Comparison of ENCODE assay signal across 8 cellular contexts in the genomic region with DNA sequence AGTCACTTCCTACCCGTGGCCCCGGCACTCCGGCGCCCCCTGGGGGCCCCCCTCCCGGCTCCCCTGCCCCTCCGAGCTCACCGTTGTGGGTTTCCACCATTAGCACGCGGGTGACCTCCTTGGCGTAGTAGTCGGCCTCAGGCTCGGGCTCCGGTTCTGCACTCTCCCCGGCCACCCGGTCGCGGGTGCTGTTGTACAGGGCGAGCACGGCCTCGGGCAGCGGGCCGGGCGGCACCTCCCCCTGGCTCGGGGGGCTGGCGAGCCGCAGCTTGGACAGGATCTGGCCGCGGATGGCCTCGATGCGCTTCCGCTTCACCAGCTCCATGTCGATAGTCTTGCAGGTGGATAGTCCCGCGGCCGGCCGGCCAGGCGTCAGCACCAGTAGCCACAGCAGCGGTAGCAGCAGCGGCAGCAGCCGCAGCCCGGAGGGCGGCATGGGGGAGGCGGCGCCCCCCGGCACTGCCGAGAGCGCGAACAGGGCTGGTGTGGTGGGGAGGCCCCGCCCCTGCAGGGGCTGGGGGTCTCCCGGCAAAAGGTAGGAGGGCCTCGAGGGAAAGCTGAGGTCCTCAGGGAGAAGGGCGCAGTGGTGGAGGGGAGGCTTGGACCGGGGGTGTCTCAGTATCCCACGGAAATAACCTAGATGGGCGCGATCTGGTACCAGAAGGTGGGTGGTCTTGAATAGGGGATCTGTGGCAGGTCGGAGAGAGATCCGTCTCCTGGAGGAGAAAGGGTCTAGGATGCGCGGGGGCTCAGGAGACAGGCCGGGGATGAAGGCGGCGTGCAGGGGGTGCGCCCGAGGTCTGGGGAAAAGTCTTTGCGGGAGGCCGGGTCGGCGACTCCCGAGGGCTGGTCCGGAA. TPM values are rescaled to one million over a fixed set of nuclear protein-coding genes. Genes with fewer than 3 reads are reported as not detected.
DNase-seq lines count a peak whose midpoint lies in the region; ATAC-seq and TF ChIP-seq lines count a peak whose summit lies in the region.

No MANE protein-coding gene starts in this region.

- WGBS in GM23248 (ENCODE audit: low coverage in 1 of 2, low lambda C conversion rate in 2 of 2, missing lambda C conversion rate in 2 of 2), 2 experiments: 1% methylated on average over 61 to 71 of the region's 71 CpGs

- H3K4me2 ChIP-seq in GM23248 (ENCODE audit: unreplicated experiment): peak overlapping the region; percentile 76
- H3K4me2 ChIP-seq in parathyroid adenoma (ENCODE audit: low read length): peak overlapping the region; percentile 97

- no peaks in the 10 kb centered on the region for H3K27me3 ChIP-seq in GM23248 (replicated peaks; ENCODE audit: insufficient read depth)
- H3K27me3 ChIP-seq in parathyroid adenoma (ENCODE audit: control insufficient read depth, insufficient read depth, low read length): no peaks in the 10 kb centered on the region

- H3K27ac ChIP-seq in GM23248 (peak overlapping the region; percentile 66), parathyroid adenoma (no peak overlapping the region)

- peak overlapping the region; percentile 4; the same call in 1 of the 2 replicates for H2AFZ ChIP-seq in GM23248
- H2AFZ ChIP-seq in parathyroid adenoma: peak overlapping the region; percentile 65

- peaks cover 20% of the 10 kb centered on the region for H3K27me3 Mint-ChIP-seq in glutamatergic neuron (ENCODE audit: unreplicated experiment)
- H3K27me3 Mint-ChIP-seq in type B pancreatic cell: peaks cover 59% of the 10 kb centered on the region

- H3K4me1 Mint-ChIP-seq in glutamatergic neuron (ENCODE audit: low read depth, unreplicated experiment): peaks cover 9% of the 10 kb centered on the region
- peaks cover 20% of the 10 kb centered on the region for H3K4me1 Mint-ChIP-seq in type B pancreatic cell (ENCODE audit: unreplicated experiment)

- H3K9me3 ChIP-seq in GM23248 (ENCODE audit: low read depth): no peaks in the 10 kb centered on the region
- no peaks in the 10 kb centered on the region for H3K9me3 ChIP-seq in parathyroid adenoma (ENCODE audit: control insufficient read depth, low read length)

- in situ Hi-C loops in GM23248 (cut with MboI): no loop called here

- H3K9me3 Mint-ChIP-seq in glutamatergic neuron (ENCODE audit: unreplicated experiment): peaks cover 12% of the 10 kb centered on the region
- no peaks in the 10 kb centered on the region for H3K9me3 Mint-ChIP-seq in type B pancreatic cell

- peaks cover 5% of the 10 kb centered on the region for H3K36me3 Mint-ChIP-seq in glutamatergic neuron (ENCODE audit: unreplicated experiment)
- H3K36me3 Mint-ChIP-seq in type B pancreatic cell: peaks cover 5% of the 10 kb centered on the region

- peaks cover 54% of the 10 kb centered on the region for H3K79me2 ChIP-seq in GM23248 (ENCODE audit: insufficient read depth)
- no peaks in the 10 kb centered on the region for H3K79me2 ChIP-seq in parathyroid adenoma

- H3K27ac Mint-ChIP-seq in glutamatergic neuron (ENCODE audit: unreplicated experiment) (peak overlapping the region; percentile 75), type B pancreatic cell (no peak overlapping the region)

- DNase-seq in AG09309 (ENCODE audit: low read depth): no peak
- peak; percentile 70 for DNase-seq in GM23248
- DNase-seq in RKO (ENCODE audit: low spot score): peak; percentile 75
- DNase-seq in activated effector memory CD4-positive, alpha-beta T cell treated with Interleukin-2 at 50 U/mL for 16 hours: peak; percentile 73
- peak; percentile 66 for DNase-seq in glutamatergic neuron
- peak; percentile 76 for DNase-seq in type B pancreatic cell (ENCODE audit: extremely low spot score, unreplicated experiment)

- H3K9ac ChIP-seq in GM23248: peak overlapping the region; percentile 87
- H3K9ac ChIP-seq in parathyroid adenoma: no peak overlapping the region

- no peaks in the 10 kb centered on the region for H3F3A ChIP-seq in GM23248 (ENCODE audit: insufficient read depth)

- H3K4me1 ChIP-seq in GM23248 (ENCODE audit: insufficient read depth): peaks cover 8% of the 10 kb centered on the region; the same call in 1 of the 2 replicates
- H3K4me1 ChIP-seq in parathyroid adenoma: no peaks in the 10 kb centered on the region

- ATAC-seq in HG03469 (IDR thresholded peaks at IDR 0.05; ENCODE audit: unreplicated experiment): no peak

- H3K4me3 ChIP-seq in AG09309 (ENCODE audit: control insufficient read depth, low read depth, low read length) (peak overlapping the region; percentile 97), GM23248 (peak overlapping the region; percentile 95), parathyroid adenoma (ENCODE audit: low read depth, low read length) (peak overlapping the region; percentile 77)

- H3K36me3 ChIP-seq in GM23248 (ENCODE audit: low read depth) (peaks cover 3% of the 10 kb centered on the region), parathyroid adenoma (ENCODE audit: control insufficient read depth, insufficient read depth, low read length) (no peaks in the 10 kb centered on the region)

- H3K9me2 ChIP-seq in GM23248 (ENCODE audit: insufficient read depth): no peaks in the 10 kb centered on the region

- H3K4me3 Mint-ChIP-seq in glutamatergic neuron (ENCODE audit: unreplicated experiment) (peak overlapping the region; percentile 99), type B pancreatic cell (peak overlapping the region; percentile 90)

- no peaks in the 10 kb centered on the region for H4K20me1 ChIP-seq in GM23248 (ENCODE audit: insufficient read depth)

- TF ChIP-seq CTCF in AG09309 (IDR thresholded peaks at IDR 0.05; ENCODE audit: control insufficient read depth, insufficient read depth, low read depth, low read length, missing control alignments) (peak; percentile 66), glutamatergic neuron (IDR thresholded peaks at IDR 0.05; ENCODE audit: partially characterized antibody, unreplicated experiment) (peak; percentile 10), parathyroid adenoma (IDR thresholded peaks at IDR 0.05) (peak; percentile 47), type B pancreatic cell (conservative IDR thresholded peaks at IDR 0.05) (peak; percentile 33)

RNA-seq across cellular contexts. Expression of a gene that starts 0.9 kb away (rescaled TPM):
- total RNA-seq in GM23248 (2014; rRNA removed; shearing (Covaris generic)): 21.4 and 23.5 TPM in 2 replicates
- 12.4 and 13.9 TPM in 2 replicates for polyA plus RNA-seq in GM23248 (2016; fragmentation: Nextera tagmentation; extraction: Ambion mirVana)
- total RNA-seq in glutamatergic neuron (ENCODE audit: unreplicated experiment) (26.0 TPM), type B pancreatic cell (ENCODE audit: low replicate concordance) (2.3 and 3.4 TPM in 2 replicates)

RNA-seq across cellular contexts. Expression of a gene that starts 11.1 kb away (rescaled TPM):
- total RNA-seq in GM23248 (2014; rRNA removed; shearing (Covaris generic)): 8.1 and 9.6 TPM in 2 replicates
- 13.2 and 13.8 TPM in 2 replicates for polyA plus RNA-seq in GM23248 (2016; fragmentation: Nextera tagmentation; extraction: Ambion mirVana)
- 7.6 TPM for total RNA-seq in glutamatergic neuron (ENCODE audit: unreplicated experiment)
- 4.8 and 8.8 TPM in 2 replicates for total RNA-seq in type B pancreatic cell (ENCODE audit: low replicate concordance)

RNA-seq across cellular contexts. Expression of a gene that starts 23.5 kb away (rescaled TPM):
- total RNA-seq in GM23248 (2014; rRNA removed; shearing (Covaris generic)): 3.9 and 5.3 TPM in 2 replicates
- 6.6 and 7.8 TPM in 2 replicates for polyA plus RNA-seq in GM23248 (2016; fragmentation: Nextera tagmentation; extraction: Ambion mirVana)
- 52.6 TPM for total RNA-seq in glutamatergic neuron (ENCODE audit: unreplicated experiment)
- 2.0 and 8.1 TPM in 2 replicates for total RNA-seq in type B pancreatic cell (ENCODE audit: low replicate concordance)

RNA-seq across cellular contexts. Expression of a gene that starts 42.9 kb away (rescaled TPM):
- 5.2 and 5.9 TPM in 2 replicates for total RNA-seq in GM23248 (2014; rRNA removed; shearing (Covaris generic))
- 11.4 and 12.3 TPM in 2 replicates for polyA plus RNA-seq in GM23248 (2016; fragmentation: Nextera tagmentation; extraction: Ambion mirVana)
- 36.7 TPM for total RNA-seq in glutamatergic neuron (ENCODE audit: unreplicated experiment)
- total RNA-seq in type B pancreatic cell (ENCODE audit: low replicate concordance): 26.7 and 42.6 TPM in 2 replicates

RNA-seq across cellular contexts. Expression of a gene that starts 44.3 kb away (rescaled TPM):
- total RNA-seq in GM23248 (2014; rRNA removed; shearing (Covaris generic)): 20.7 and 21.4 TPM in 2 replicates
- 26.4 and 29.4 TPM in 2 replicates for polyA plus RNA-seq in GM23248 (2016; fragmentation: Nextera tagmentation; extraction: Ambion mirVana)
- total RNA-seq in glutamatergic neuron (ENCODE audit: unreplicated experiment) (18.2 TPM), type B pancreatic cell (ENCODE audit: low replicate concordance) (11.4 and 20.2 TPM in 2 replicates)

Comparison
In these comparisons a context has a peak if more than half of its experiments do, and no peak if none do; other contexts are left out.
1. CTCF ChIP-seq: peak in every context shown above with its lines; median percentile 66 in AG09309; 47 in parathyroid adenoma; 33 in type B pancreatic cell; 10 in glutamatergic neuron.